ENCODE assay signal across 14 cellular contexts in genomic region chr20:25043499-25044260, GRCh38. TPM values are rescaled to one million over a fixed set of nuclear protein-coding genes. Genes with fewer than 3 reads are reported as not detected.
DNase-seq lines count a peak whose midpoint lies in the region; ATAC-seq and TF ChIP-seq lines count a peak whose summit lies in the region.
"Had no signal": no experiment of that assay in that cellular context is flagged by ENCODE, and none has a peak within 500 bp of the region (broad histone marks: within the 10 kb centered on the region; RNA-seq: fewer than 3 reads in every experiment).

No MANE protein-coding gene starts in this region.

- intact Hi-C loops in activated CD4-positive, alpha-beta T cell treated with anti-CD3 and anti-CD28 coated beads, Interleukin-2, amount 10 ng/mL, durations not matched to agents 24 days and 14 days (cut with micrococcal nuclease) = no loop called here
- intact Hi-C loops in thyroid gland (cut with DNase I) = no loop called here

- peaks cover 7% of the 10 kb centered on the region for H3K36me3 Mint-ChIP-seq in activated CD4-positive, alpha-beta T cell treated with anti-CD3 and anti-CD28 coated beads, Interleukin-2, amount 10 ng/mL, durations not matched to agents 24 days and 14 days (ENCODE audit: low read depth)
- no peaks in the 10 kb centered on the region for H3K36me3 Mint-ChIP-seq in naive B cell

- no peaks in the 10 kb centered on the region for H3K9me3 ChIP-seq in thyroid gland
- H3K9me3 ChIP-seq: adrenal gland had no signal

- H3K9me3 Mint-ChIP-seq in activated CD4-positive, alpha-beta T cell treated with anti-CD3 and anti-CD28 coated beads, Interleukin-2, amount 10 ng/mL, durations not matched to agents 24 days and 14 days = no peaks in the 10 kb centered on the region
- no peaks in the 10 kb centered on the region for H3K9me3 Mint-ChIP-seq in naive B cell
- H3K9me3 Mint-ChIP-seq: GM23338 had no signal

- H3K4me3 ChIP-seq in thyroid gland (replicated peaks in 1 of 3) = no peak overlapping the region
- H3K4me3 ChIP-seq: adrenal gland, GM23338 had no signal

- H3K4me1 Mint-ChIP-seq in activated CD4-positive, alpha-beta T cell treated with anti-CD3 and anti-CD28 coated beads, Interleukin-2, amount 10 ng/mL, durations not matched to agents 24 days and 14 days = peaks cover 11% of the 10 kb centered on the region
- H3K4me1 Mint-ChIP-seq in naive B cell = peaks cover 29 to 67% (median 67%) of the 10 kb centered on the region in 3 donors
- H3K4me1 Mint-ChIP-seq: GM23338 had no signal

- H3K4me3 Mint-ChIP-seq in activated CD4-positive, alpha-beta T cell treated with anti-CD3 and anti-CD28 coated beads, Interleukin-2, amount 10 ng/mL, durations not matched to agents 24 days and 14 days = no peak overlapping the region
- peak overlapping the region in 7 of 8 donors; percentile 13 to 87 (median 72) for H3K4me3 Mint-ChIP-seq in naive B cell
- H3K4me3 Mint-ChIP-seq: GM23338 had no signal

- ATAC-seq in naive B cell (ENCODE audit: low read depth in 2 of 2) = no peak
- no peak for ATAC-seq in GM18858 (IDR thresholded peaks at IDR 0.05; ENCODE audit: unreplicated experiment)

- H3K27me3 ChIP-seq in thyroid gland = no peaks in the 10 kb centered on the region
- H3K27me3 ChIP-seq: adrenal gland had no signal

- no peak for TF ChIP-seq POLR2A in thyroid gland (IDR thresholded peaks at IDR 0.05)

- DNase-seq in activated CD4-positive, alpha-beta T cell treated with anti-CD3 and anti-CD28 coated beads, Interleukin-2, amount 10 ng/mL, durations not matched to agents 24 days and 14 days = no peak
- DNase-seq in activated CD4-positive, alpha-beta T cell treated with anti-CD3 and anti-CD28 coated beads for 1 hour = no peak
- no peak for DNase-seq in naive B cell
- no peak for DNase-seq in thyroid gland
- no peak for DNase-seq in stimulated activated naive CD4-positive, alpha-beta T cell treated with Interleukin-2 at 50 U/mL for 16 hours (lab: John Stamatoyannopoulos, UW)
- no peak for DNase-seq in amniotic stem cell (lab: John Stamatoyannopoulos, UW)
- DNase-seq: SHP77 treated with DMSO at 0.1 percent for 48 hours had no signal

- peaks cover 57 to 75% of the 10 kb centered on the region in 2 donors for H3K4me1 ChIP-seq in thyroid gland

- H3K27ac Mint-ChIP-seq in activated CD4-positive, alpha-beta T cell treated with anti-CD3 and anti-CD28 coated beads, Interleukin-2, amount 10 ng/mL, durations not matched to agents 24 days and 14 days = peak overlapping the region; percentile 86
- H3K27ac Mint-ChIP-seq in naive B cell = peak overlapping the region; percentile 86 to 98 (median 95)
- H3K27ac Mint-ChIP-seq: GM23338 had no signal

- peaks cover 4 to 8% of the 10 kb centered on the region in 2 donors for H3K36me3 ChIP-seq in thyroid gland

- 88 to 89% methylated on average over 8 to 9 of the region's 9 CpGs for WGBS in thyroid gland, 2 donors

- no peak for TF ChIP-seq CTCF in thyroid gland (IDR thresholded peaks at IDR 0.05)

- H3K27ac ChIP-seq in cingulate gyrus (ENCODE audit: low read depth, low read length) (peak overlapping the region; percentile 91), thyroid gland (peak overlapping the region; percentile 93 to 97 (median 94))
- H3K27ac ChIP-seq: epithelial cell of prostate had no signal

- H3K27me3 Mint-ChIP-seq in activated CD4-positive, alpha-beta T cell treated with anti-CD3 and anti-CD28 coated beads, Interleukin-2, amount 10 ng/mL, durations not matched to agents 24 days and 14 days = no peaks in the 10 kb centered on the region
- H3K27me3 Mint-ChIP-seq in naive B cell = no peaks in the 10 kb centered on the region

RNA-seq across cellular contexts. Expression of gene ACSS1, which starts 14.3 kb away (rescaled TPM):
- total RNA-seq in activated CD4-positive, alpha-beta T cell treated with anti-CD3 and anti-CD28 coated beads, Interleukin-2, amount 10 ng/mL, durations not matched to agents 24 days and 14 days = 13.0 and 13.5 TPM in 2 replicates
- polyA plus RNA-seq in naive B cell (ENCODE audit: low read depth in 6 of 6) = 100 to 1,000 TPM in 2 of 6 donors, 10 to 100 TPM in 4; 84.6 to 115 (median 92.8) TPM
- 10 to 100 TPM; 45.8 to 57.4 (median 52.1) TPM for total RNA-seq in thyroid gland

RNA-seq across cellular contexts. Expression of gene VSX1, which starts 38.3 kb away (rescaled TPM):
- total RNA-seq in activated CD4-positive, alpha-beta T cell treated with anti-CD3 and anti-CD28 coated beads, Interleukin-2, amount 10 ng/mL, durations not matched to agents 24 days and 14 days = not detected in 2 replicates
- polyA plus RNA-seq in naive B cell (ENCODE audit: low read depth in 6 of 6) = not detected
- not detected for total RNA-seq in thyroid gland
- total RNA-seq: A172 had no signal
- polyA plus RNA-seq: GM23338, keratinocyte had no signal

RNA-seq across cellular contexts. Expression of gene APMAP, which starts 51.1 kb away (rescaled TPM):
- 56.4 and 56.8 TPM in 2 replicates for total RNA-seq in activated CD4-positive, alpha-beta T cell treated with anti-CD3 and anti-CD28 coated beads, Interleukin-2, amount 10 ng/mL, durations not matched to agents 24 days and 14 days
- 10 to 100 TPM; 41.4 to 71.6 (median 48.7) TPM for polyA plus RNA-seq in naive B cell (ENCODE audit: low read depth in 6 of 6)
- 100 to 1,000 TPM; 171 to 205 (median 186) TPM for total RNA-seq in thyroid gland
